In genomic region chr12:45989857-45990467, GRCh38 we compare ENCODE assay signal across 8 cellular contexts. TPM values are rescaled to one million over a fixed set of nuclear protein-coding genes. Genes with fewer than 3 reads are reported as not detected.
DNase-seq lines count a peak whose midpoint lies in the region; ATAC-seq, FAIRE-seq and TF ChIP-seq lines count a peak whose summit lies in the region.

No MANE protein-coding gene starts in this region.

- peak; percentile 64 for TF ChIP-seq POLR2A in GM19099 (IDR thresholded peaks at IDR 0.05; ENCODE audit: extremely low read depth, insufficient read length, low read depth)
- TF ChIP-seq POLR2A in Peyer's patch (IDR thresholded peaks at IDR 0.05), result peak; percentile 64 to 65

- H2BK120ac ChIP-seq in trophoblast cell (ENCODE audit: insufficient read depth, low read length, poor library complexity), result peak overlapping the region; percentile 95

- H3K9ac ChIP-seq in BLaER1, result peak overlapping the region; percentile 98
- H3K9ac ChIP-seq in trophoblast cell (ENCODE audit: low read length), result peak overlapping the region; percentile 94

- peak overlapping the region; percentile 93 for H3K4me3 ChIP-seq in BLaER1
- peak overlapping the region; percentile 72 to 94 (median 90) for H3K4me3 ChIP-seq in Peyer's patch
- peak overlapping the region; percentile 94 for H3K4me3 ChIP-seq in trophoblast cell (ENCODE audit: low read depth, low read length)

- H3K4ac ChIP-seq in trophoblast cell (ENCODE audit: low read depth, low read length), result peak overlapping the region; percentile 93

- peak overlapping the region; percentile 92 for H4K12ac ChIP-seq in trophoblast cell (ENCODE audit: low read depth, low read length)

- peak overlapping the region; percentile 87 for H2AK5ac ChIP-seq in trophoblast cell (ENCODE audit: low read length)

- no CpG with 5 or more reads among the region's 61 CpGs for WGBS in trophoblast cell (ENCODE audit: extremely low coverage, insufficient coverage, insufficient read length)

- H3K27me3 ChIP-seq in BLaER1 (no peaks in the 10 kb centered on the region), Peyer's patch (no peaks in the 10 kb centered on the region), trophoblast cell (ENCODE audit: insufficient read depth, low read length) (no peaks in the 10 kb centered on the region)

- H3K4me1 ChIP-seq in BLaER1 (peaks cover 57% of the 10 kb centered on the region), Peyer's patch (peaks cover 3 to 36% (median 19%) of the 10 kb centered on the region in 4 donors), trophoblast cell (ENCODE audit: control insufficient read depth in 1 of 2, insufficient read depth in 2 of 2, low read length in 2 of 2) (peaks cover 6 to 13% of the 10 kb centered on the region in 2 experiments)

- H3K14ac ChIP-seq in trophoblast cell (ENCODE audit: low read length), result peak overlapping the region; percentile 96

- peaks cover 14% of the 10 kb centered on the region for H3K79me2 ChIP-seq in trophoblast cell (ENCODE audit: control insufficient read depth, insufficient read depth, low read length, poor library complexity)

- peaks cover 20% of the 10 kb centered on the region for H3K79me1 ChIP-seq in trophoblast cell (ENCODE audit: low read length)

- H3K36me3 ChIP-seq in BLaER1, result peaks cover 23% of the 10 kb centered on the region
- no peaks in the 10 kb centered on the region for H3K36me3 ChIP-seq in Peyer's patch
- peaks cover 0 to 4% of the 10 kb centered on the region in 2 experiments for H3K36me3 ChIP-seq in trophoblast cell (ENCODE audit: control insufficient read depth in 1 of 2, insufficient read depth in 2 of 2, low read length in 2 of 2)

- ATAC-seq in HG03378 (IDR thresholded peaks at IDR 0.05; ENCODE audit: unreplicated experiment), result peak; percentile 26
- peak; percentile 30 for ATAC-seq in Right ventricle myocardium inferior

- no peak for TF ChIP-seq CTCF in Peyer's patch (IDR thresholded peaks at IDR 0.05)

- intact Hi-C loops in Right ventricle myocardium inferior (cut with DNase I), result loop anchor here (1.0 to 10.0 kb wide), 6 partner anchors 82 to 685 kb away; partner anchors contain the start of genes ARID2 and SLC38A2

- no peak overlapping the region for H3K23ac ChIP-seq in trophoblast cell (ENCODE audit: low read length)

- H3K27ac ChIP-seq in BLaER1 (peak overlapping the region; percentile 97), Peyer's patch (peak overlapping the region; percentile 97 to 100 (median 99)), trophoblast cell (ENCODE audit: low read depth, low read length) (peak overlapping the region; percentile 98)

- peaks cover 47% of the 10 kb centered on the region for H4K20me1 ChIP-seq in BLaER1

- H3K4me2 ChIP-seq in BLaER1 (peak overlapping the region; percentile 87), trophoblast cell (ENCODE audit: low read length) (peak overlapping the region; percentile 66)

- peak overlapping the region; percentile 97 for H3K18ac ChIP-seq in trophoblast cell (ENCODE audit: low read length)

- peak overlapping the region; percentile 84 for H2AFZ ChIP-seq in trophoblast cell (ENCODE audit: insufficient read depth, low read length, poor library complexity)

- H4K8ac ChIP-seq in trophoblast cell (ENCODE audit: low read depth, low read length), result peak overlapping the region; percentile 96

- H3K9me3 ChIP-seq in BLaER1, result no peaks in the 10 kb centered on the region
- no peaks in the 10 kb centered on the region for H3K9me3 ChIP-seq in Peyer's patch
- no peaks in the 10 kb centered on the region for H3K9me3 ChIP-seq in trophoblast cell (ENCODE audit: insufficient read depth, low read depth, low read length)

- FAIRE-seq in urothelium cell line (lab: Jason Lieb, UNC), result no peak

- H2BK12ac ChIP-seq in trophoblast cell (ENCODE audit: low read length), result peak overlapping the region; percentile 47

- peak overlapping the region; percentile 90 for H4K91ac ChIP-seq in trophoblast cell (ENCODE audit: low read depth, low read length)

- DNase-seq in Peyer's patch, result peak in 2 of 3 donors; percentile 87 to 89
- DNase-seq in activated gamma-delta T cell (lab: John Stamatoyannopoulos, UW), result peak; percentile 44
- DNase-seq in Right ventricle myocardium inferior (ENCODE audit: missing footprints), result peak; percentile 87
- DNase-seq in trophoblast cell, result peak; percentile 44 to 71
- DNase-seq in urothelium cell line (ENCODE audit: low spot score), result peak; percentile 27

- H2BK5ac ChIP-seq in trophoblast cell (ENCODE audit: low read depth, low read length, poor library complexity), result peak overlapping the region; percentile 95

RNA-seq across cellular contexts. Expression of gene SCAF11, which starts 0.4 kb away (rescaled TPM):
- total RNA-seq in Peyer's patch (100 to 1,000 TPM in 3 of 4 donors, 10 to 100 TPM in 1; 93.3 to 277 (median 210) TPM), Right ventricle myocardium inferior (76.6 TPM)
- 117 and 119 TPM in 2 replicates for polyA plus RNA-seq in trophoblast cell (2013)

Comparison
In these comparisons a context has a peak if more than half of its experiments do, and no peak if none do; other contexts are left out.
1. Peak in every context shown above with its lines: DNase-seq, ATAC-seq, H3K4me3 ChIP-seq and H3K27ac ChIP-seq.
2. DNase-seq: peak in every context shown above with its lines; median percentile 88 in Peyer's patch; 87 in Right ventricle myocardium inferior; 58 in trophoblast cell; 44 in activated gamma-delta T cell; 27 in urothelium cell line.